23 cellular contexts compared by ENCODE assay signal in genomic region chr4:143097751-143098150, GRCh38.
A peak's percentile ranks its signal among the peaks of the same experiment; 100 is the strongest.
DNase-seq lines count a peak whose midpoint lies in the region; ATAC-seq and TF ChIP-seq lines count a peak whose summit lies in the region.
"Had no signal": no experiment of that assay in that cellular context is flagged by ENCODE, and none has a peak within 500 bp of the region (broad histone marks: within the 10 kb centered on the region; RNA-seq: fewer than 3 reads in every experiment).

No MANE protein-coding gene starts in this region.

- no peak for TF ChIP-seq EP300 in gastroesophageal sphincter (IDR thresholded peaks at IDR 0.05)

- H3K36me3 ChIP-seq in colonic mucosa = no peaks in the 10 kb centered on the region
- H3K36me3 ChIP-seq in left lung = no peaks in the 10 kb centered on the region
- H3K36me3 ChIP-seq in mucosa of descending colon (ENCODE audit: low read depth) = no peaks in the 10 kb centered on the region
- H3K36me3 ChIP-seq in upper lobe of right lung = no peaks in the 10 kb centered on the region
- no peaks in the 10 kb centered on the region for H3K36me3 ChIP-seq in gastroesophageal sphincter
- H3K36me3 ChIP-seq in thyroid gland = no peaks in the 10 kb centered on the region
- H3K36me3 ChIP-seq: BE2C; BLaER1 treated with 17β-estradiol and CSF1 and Interleukin-3, amounts not matched to agents 10 nM and 100 nM; HAP-1 had no signal

- DNase-seq in colonic mucosa (peak; percentile 41), left lung (peak in 1 of 2 donors; percentile 30), mucosa of descending colon (peak in 1 of 3 donors; percentile 16), upper lobe of right lung (no peak), substantia nigra (lab: John Stamatoyannopoulos, UW) (no peak), thyroid gland (no peak)
- DNase-seq: 8988T; ACHN; AML-193; BE2C; Calu3; CD4-positive, alpha-beta T cell; CD8-positive, alpha-beta memory T cell; COR-L47; DMS53; DMS79 treated with DMSO at 0.1 percent for 48 hours; GF-D8; GOT3; HFFc6 had no signal

- H3K4me1 ChIP-seq in colonic mucosa (no peaks in the 10 kb centered on the region), left lung (no peaks in the 10 kb centered on the region), mucosa of descending colon (ENCODE audit: low read depth) (no peaks in the 10 kb centered on the region), upper lobe of right lung (no peaks in the 10 kb centered on the region), gastroesophageal sphincter (no peaks in the 10 kb centered on the region), thyroid gland (no peaks in the 10 kb centered on the region)
- H3K4me1 ChIP-seq: A549; BE2C; BLaER1 treated with 17β-estradiol and CSF1 and Interleukin-3, amounts not matched to agents 10 nM and 100 nM; HAP-1 had no signal

- WGBS in gastroesophageal sphincter (ENCODE audit: low coverage in 1 of 2), 2 donors = 67 to 68% methylated on average over 4 of the region's 4 CpGs
- WGBS in thyroid gland, 2 donors = 66 to 77% methylated on average over 4 of the region's 4 CpGs

- no peak for TF ChIP-seq POLR2A in gastroesophageal sphincter (IDR thresholded peaks at IDR 0.05)
- no peak for TF ChIP-seq POLR2A in thyroid gland (IDR thresholded peaks at IDR 0.05)

- H3K9ac ChIP-seq in colonic mucosa (ENCODE audit: low read depth in 2 of 2, low read length in 2 of 2) = no peak overlapping the region
- H3K9ac ChIP-seq: BLaER1 treated with 17β-estradiol and CSF1 and Interleukin-3, amounts not matched to agents 10 nM and 100 nM had no signal

- H3K4me3 ChIP-seq in colonic mucosa = no peak overlapping the region
- H3K4me3 ChIP-seq in left lung = no peak overlapping the region
- no peak overlapping the region for H3K4me3 ChIP-seq in mucosa of descending colon
- no peak overlapping the region for H3K4me3 ChIP-seq in upper lobe of right lung
- no peak overlapping the region for H3K4me3 ChIP-seq in gastroesophageal sphincter
- H3K4me3 ChIP-seq in thyroid gland (replicated peaks in 1 of 3) = no peak overlapping the region
- H3K4me3 ChIP-seq: A549; BLaER1 treated with 17β-estradiol and CSF1 and Interleukin-3, amounts not matched to agents 10 nM and 100 nM; HAP-1 had no signal

- H3K27me3 ChIP-seq in colonic mucosa (no peaks in the 10 kb centered on the region), left lung (no peaks in the 10 kb centered on the region), upper lobe of right lung (no peaks in the 10 kb centered on the region), gastroesophageal sphincter (no peaks in the 10 kb centered on the region), thyroid gland (no peaks in the 10 kb centered on the region)
- H3K27me3 ChIP-seq: BE2C; BLaER1 treated with 17β-estradiol and CSF1 and Interleukin-3, amounts not matched to agents 10 nM and 100 nM had no signal

- H3K9me3 ChIP-seq in colonic mucosa = no peaks in the 10 kb centered on the region
- peaks cover 0 to 9% of the 10 kb centered on the region in 2 donors for H3K9me3 ChIP-seq in left lung
- peaks cover 8% of the 10 kb centered on the region for H3K9me3 ChIP-seq in mucosa of descending colon
- H3K9me3 ChIP-seq in upper lobe of right lung = no peaks in the 10 kb centered on the region
- no peaks in the 10 kb centered on the region for H3K9me3 ChIP-seq in gastroesophageal sphincter
- no peaks in the 10 kb centered on the region for H3K9me3 ChIP-seq in thyroid gland
- H3K9me3 ChIP-seq: A549, BE2C, HAP-1 had no signal

- intact Hi-C loops in colonic mucosa (cut with DNase I) = no loop called here
- intact Hi-C loops in left lung (cut with DNase I) = no loop called here
- intact Hi-C loops in mucosa of descending colon (cut with DNase I, micrococcal nuclease) = no loop called here
- intact Hi-C loops in upper lobe of right lung (cut with DNase I) = no loop called here
- intact Hi-C loops in thyroid gland (cut with DNase I) = no loop called here

- H3K27ac ChIP-seq in colonic mucosa (no peak overlapping the region), left lung (no peak overlapping the region), upper lobe of right lung (no peak overlapping the region), substantia nigra (ENCODE audit: low read depth, low read length, poor library complexity, severe bottlenecking) (no peak overlapping the region), gastroesophageal sphincter (no peak overlapping the region), thyroid gland (no peak overlapping the region)
- H3K27ac ChIP-seq: A549; BLaER1 treated with 17β-estradiol and CSF1 and Interleukin-3, amounts not matched to agents 10 nM and 100 nM had no signal

- no peak for TF ChIP-seq CTCF in colonic mucosa (IDR thresholded peaks at IDR 0.05)
- no peak for TF ChIP-seq CTCF in left lung (IDR thresholded peaks at IDR 0.05)
- TF ChIP-seq CTCF in mucosa of descending colon (IDR thresholded peaks at IDR 0.05) = no peak
- TF ChIP-seq CTCF in upper lobe of right lung (IDR thresholded peaks at IDR 0.05) = no peak
- no peak for TF ChIP-seq CTCF in gastroesophageal sphincter (IDR thresholded peaks at IDR 0.05)
- TF ChIP-seq CTCF in thyroid gland (IDR thresholded peaks at IDR 0.05) = no peak

- peak; percentile 86 for ATAC-seq in left lung
- peak; percentile 89 for ATAC-seq in mucosa of descending colon
- peak; percentile 84 for ATAC-seq in upper lobe of right lung
- ATAC-seq in gastroesophageal sphincter = no peak
- ATAC-seq: A549 had no signal
